ENCODE assay signal across 13 cellular contexts in genomic region chr1:44820945-44821715, GRCh38. TPM values are rescaled to one million over a fixed set of nuclear protein-coding genes. Genes with fewer than 3 reads are reported as not detected.
DNase-seq lines count a peak whose midpoint lies in the region; ATAC-seq, FAIRE-seq and TF ChIP-seq lines count a peak whose summit lies in the region.
"Had no signal": no experiment of that assay in that cellular context is flagged by ENCODE, and none has a peak within 500 bp of the region (broad histone marks: within the 10 kb centered on the region; RNA-seq: fewer than 3 reads in every experiment).

No MANE protein-coding gene starts in this region.

- CTCF ChIA-PET in HCT116 (lab: Charles Lee): interaction anchor here (1.2 kb wide), 1 partner anchor 15 kb away, joined by 4 read pairs; no protein-coding TSS in a partner anchor
- CTCF ChIA-PET in activated CD4-positive, alpha-beta memory T cell treated with anti-CD3 and anti-CD28 coated beads, Interleukin-2, amount 10 ng/mL, durations not matched to agents 7 days and 5 days (lab: Charles Lee): interaction anchor here (0.7 to 5.8 kb wide), 12 partner anchors 9 to 482 kb away, joined by 3 to 76 read pairs (median 4); partner anchors contain the start of genes BEST4, BTBD19, DYNLT4 and PLK3

- POLR2A ChIA-PET in HCT116 (lab: Charles Lee): interaction anchor here (1.0 to 9.1 kb wide), 5 partner anchors 13 to 99 kb away, joined by 3 to 200 read pairs (median 6); partner anchors contain the start of genes BTBD19, DYNLT4 and PLK3
- POLR2A ChIA-PET in activated CD4-positive, alpha-beta memory T cell treated with anti-CD3 and anti-CD28 coated beads, Interleukin-2, amount 10 ng/mL, durations not matched to agents 7 days and 5 days (lab: Charles Lee): interaction anchor here (0.8 to 11.9 kb wide), 17 partner anchors 9 to 701 kb away, joined by 3 to 960 read pairs (median 30); partner anchors contain the start of genes BEST4, BTBD19, DYNLT4 and EIF2B3

- H3K9ac ChIP-seq in HCT116 (ENCODE audit: low read length): 0 out of 2 replicates have a peak overlapping the region, but pooled peaks have one; percentile 76
- no peak overlapping the region for H3K9ac ChIP-seq in kidney (ENCODE audit: low read length in 2 of 2)

- H3K9me3 Mint-ChIP-seq in activated CD4-positive, alpha-beta memory T cell treated with anti-CD3 and anti-CD28 coated beads, Interleukin-2, amount 10 ng/mL, durations not matched to agents 7 days and 5 days: no peaks in the 10 kb centered on the region
- H3K9me3 Mint-ChIP-seq in stimulated activated memory B cell treated with anti-CD40 and anti-IgM and Interleukin-4, amounts not matched to agents 10 μg/mL and 1 μg/mL and 100 μg/mL, for 72 hours: no peaks in the 10 kb centered on the region

- TF ChIP-seq RAD21 in HCT116 (IDR thresholded peaks at IDR 0.05; ENCODE audit: low read depth): no peak

- no peaks in the 10 kb centered on the region for H3K9me2 ChIP-seq in HCT116 (ENCODE audit: insufficient read depth)

- no peak for TF ChIP-seq CTCF in HCT116 (IDR thresholded peaks at IDR 0.05 in 2 of 3, conservative IDR thresholded peaks at IDR 0.05 in 1 of 3; ENCODE audit: borderline replicate concordance in 1 of 3, insufficient read depth in 1 of 3, low read depth in 2 of 3, low read length in 2 of 3)
- no peak for TF ChIP-seq CTCF in kidney (IDR thresholded peaks at IDR 0.05; ENCODE audit: borderline replicate concordance, extremely low read depth, insufficient read depth)

- intact Hi-C loops in HCT116 (cut with micrococcal nuclease): no loop called here
- intact Hi-C loops in kidney (cut with DNase I): no loop called here

- H3K27ac ChIP-seq in HCT116 (ENCODE audit: low read depth, low read length) (no peak overlapping the region), kidney (ENCODE audit: low read depth in 2 of 2, low read length in 2 of 2) (no peak overlapping the region)

- H3K4me2 ChIP-seq in HCT116 (ENCODE audit: low read length): peak overlapping the region; percentile 83; the same call in 1 of the 2 replicates

- H3K27ac Mint-ChIP-seq in activated CD4-positive, alpha-beta memory T cell treated with anti-CD3 and anti-CD28 coated beads, Interleukin-2, amount 10 ng/mL, durations not matched to agents 7 days and 5 days: peak overlapping the region; percentile 98
- peak overlapping the region; percentile 100 for H3K27ac Mint-ChIP-seq in stimulated activated memory B cell treated with anti-CD40 and anti-IgM and Interleukin-4, amounts not matched to agents 10 μg/mL and 1 μg/mL and 100 μg/mL, for 72 hours

- TF ChIP-seq POLR2A in HCT116 (IDR thresholded peaks at IDR 0.05; ENCODE audit: borderline replicate concordance, extremely low read depth, insufficient read depth, insufficient read length): no peak

- RAD21 ChIA-PET in HCT116 (lab: Charles Lee; ENCODE audit: low non-redundant PET in 1 of 2, low total read pairs in 2 of 2, uncharacterized antibody in 2 of 2, unreplicated experiment in 2 of 2): interaction anchor here (0.5 to 0.8 kb wide), 2 partner anchors 99 to 190 kb away, joined by 3 to 6 read pairs; no protein-coding TSS in a partner anchor

- H3K27me3 Mint-ChIP-seq in activated CD4-positive, alpha-beta memory T cell treated with anti-CD3 and anti-CD28 coated beads, Interleukin-2, amount 10 ng/mL, durations not matched to agents 7 days and 5 days: no peaks in the 10 kb centered on the region
- no peaks in the 10 kb centered on the region for H3K27me3 Mint-ChIP-seq in stimulated activated memory B cell treated with anti-CD40 and anti-IgM and Interleukin-4, amounts not matched to agents 10 μg/mL and 1 μg/mL and 100 μg/mL, for 72 hours

- no peaks in the 10 kb centered on the region for H3K79me2 ChIP-seq in HCT116 (ENCODE audit: insufficient read depth, low read length)

- H3K4me3 Mint-ChIP-seq in activated CD4-positive, alpha-beta memory T cell treated with anti-CD3 and anti-CD28 coated beads, Interleukin-2, amount 10 ng/mL, durations not matched to agents 7 days and 5 days: peak overlapping the region; percentile 85
- peak overlapping the region; percentile 86 for H3K4me3 Mint-ChIP-seq in stimulated activated memory B cell treated with anti-CD40 and anti-IgM and Interleukin-4, amounts not matched to agents 10 μg/mL and 1 μg/mL and 100 μg/mL, for 72 hours

- H3K4me1 ChIP-seq in HCT116 (ENCODE audit: control insufficient read depth in 1 of 2, insufficient read depth in 2 of 2, low read length in 2 of 2) (peaks cover 11 to 33% of the 10 kb centered on the region in 2 experiments), kidney (ENCODE audit: control insufficient read depth in 1 of 2, insufficient read depth in 1 of 2, low read depth in 1 of 2, low read length in 2 of 2) (peaks cover 0 to 12% of the 10 kb centered on the region in 2 donors)

- H4K20me1 ChIP-seq in HCT116 (ENCODE audit: insufficient read depth): no peaks in the 10 kb centered on the region

- no peaks in the 10 kb centered on the region for H3K36me3 Mint-ChIP-seq in activated CD4-positive, alpha-beta memory T cell treated with anti-CD3 and anti-CD28 coated beads, Interleukin-2, amount 10 ng/mL, durations not matched to agents 7 days and 5 days (ENCODE audit: low read depth)
- no peaks in the 10 kb centered on the region for H3K36me3 Mint-ChIP-seq in stimulated activated memory B cell treated with anti-CD40 and anti-IgM and Interleukin-4, amounts not matched to agents 10 μg/mL and 1 μg/mL and 100 μg/mL, for 72 hours

- H3K4me3 ChIP-seq in HCT116 (replicated peaks in 1 of 2; ENCODE audit: low read depth in 1 of 2, low read length in 2 of 2): no peak overlapping the region
- peak overlapping the region in 1 of 2 donors; percentile 78 for H3K4me3 ChIP-seq in kidney (ENCODE audit: low read length in 2 of 2)

- no peak for FAIRE-seq in kidney (lab: Jason Lieb, UNC)
- FAIRE-seq: H54 had no signal

- DNase-seq in HCT116 (ENCODE audit: low read depth, low spot score) (no peak), kidney (peak; percentile 52), NCI-H1092 treated with DMSO at 0.1 percent for 48 hours (lab: John Stamatoyannopoulos, UW) (no peak), GM19238 (ENCODE audit: insufficient read length, low spot score) (no peak)
- no peak for DNase-seq in activated CD4-positive, alpha-beta memory T cell treated with anti-CD3 and anti-CD28 coated beads, Interleukin-2, amount 10 ng/mL, durations not matched to agents 7 days and 5 days
- DNase-seq: KBM-7; SHP77; stimulated activated naive CD4-positive, alpha-beta T cell had no signal

- no peaks in the 10 kb centered on the region for H3K27me3 ChIP-seq in HCT116 (ENCODE audit: insufficient read depth, low read length)

- H3K36me3 ChIP-seq in HCT116 (ENCODE audit: control insufficient read depth in 1 of 2, insufficient read depth in 2 of 2, low read length in 2 of 2) (no peaks in the 10 kb centered on the region), kidney (ENCODE audit: control insufficient read depth in 1 of 2, insufficient read depth in 2 of 2, low read length in 2 of 2) (no peaks in the 10 kb centered on the region)

- H3K9me3 ChIP-seq in HCT116 (ENCODE audit: control insufficient read depth in 1 of 2, insufficient read depth in 1 of 2, low read depth in 1 of 2, low read length in 2 of 2) (no peaks in the 10 kb centered on the region), kidney (ENCODE audit: control insufficient read depth in 1 of 2, low read length in 2 of 2) (no peaks in the 10 kb centered on the region)

- H2AFZ ChIP-seq in HCT116 (ENCODE audit: low read depth, low read length, poor library complexity, severe bottlenecking): no peak overlapping the region

- H3K4me1 Mint-ChIP-seq in activated CD4-positive, alpha-beta memory T cell treated with anti-CD3 and anti-CD28 coated beads, Interleukin-2, amount 10 ng/mL, durations not matched to agents 7 days and 5 days: peaks cover 38% of the 10 kb centered on the region
- peaks cover 28% of the 10 kb centered on the region for H3K4me1 Mint-ChIP-seq in stimulated activated memory B cell treated with anti-CD40 and anti-IgM and Interleukin-4, amounts not matched to agents 10 μg/mL and 1 μg/mL and 100 μg/mL, for 72 hours

- ATAC-seq in HCT116 (no peak), HG02981 (IDR thresholded peaks at IDR 0.05; ENCODE audit: unreplicated experiment) (no peak), GM18867 (IDR thresholded peaks at IDR 0.05; ENCODE audit: unreplicated experiment) (no peak)
- no peak for ATAC-seq in stimulated activated memory B cell treated with anti-CD40 and anti-IgM and Interleukin-4, amounts not matched to agents 10 μg/mL and 1 μg/mL and 100 μg/mL, for 72 hours

- BruUV-seq in HCT116 (replicated peaks; lab: Mats Ljungman, UMichigan): no TSS peak

TF ChIP-seq in HCT116, 20 proteins besides CTCF, POLR2A, EP300 and RAD21 (continues in another document):
- TF ChIP-seq FOSL1 (IDR thresholded peaks at IDR 0.05; ENCODE audit: low read depth) (no peak), SIN3A (IDR thresholded peaks at IDR 0.05; ENCODE audit: low read depth) (no peak), JUND (IDR thresholded peaks at IDR 0.05) (no peak)

RNA-seq across cellular contexts. Expression of gene BTBD19, which starts 12.8 kb away (rescaled TPM):
- 11.6 TPM for total RNA-seq in HCT116 (2021; ENCODE audit: unreplicated experiment)
- polyA plus RNA-seq in HCT116 (2012): 5.2 and 6.1 TPM in 2 replicates
- total RNA-seq in activated CD4-positive, alpha-beta memory T cell treated with anti-CD3 and anti-CD28 coated beads, Interleukin-2, amount 10 ng/mL, durations not matched to agents 7 days and 5 days: 1 to 10 TPM; 8.4 to 8.7 TPM
- total RNA-seq in kidney: 16.5 TPM
- polyA plus RNA-seq in kidney (ENCODE audit: insufficient read depth, low read depth, low replicate concordance): 3.2 TPM

RNA-seq across cellular contexts. Expression of gene DYNLT4, which starts 14.0 kb away (rescaled TPM):
- total RNA-seq in HCT116 (2021; ENCODE audit: unreplicated experiment) (0.96 TPM), kidney (1.2 TPM)
- polyA plus RNA-seq in HCT116 (2012): 2.4 and 3.1 TPM in 2 replicates
- total RNA-seq in activated CD4-positive, alpha-beta memory T cell treated with anti-CD3 and anti-CD28 coated beads, Interleukin-2, amount 10 ng/mL, durations not matched to agents 7 days and 5 days: 1 to 10 TPM; 1.9 to 2.2 TPM
- polyA plus RNA-seq in kidney (ENCODE audit: insufficient read depth, low read depth, low replicate concordance): not detected
- total RNA-seq: fibroblast of villous mesenchyme had no signal

RNA-seq across cellular contexts. Expression of gene PLK3, which starts 21.0 kb away (rescaled TPM):
- 56.1 TPM for total RNA-seq in HCT116 (2021; ENCODE audit: unreplicated experiment)
- polyA plus RNA-seq in HCT116 (2012): 67.3 and 78.0 TPM in 2 replicates
- 10 to 100 TPM; 62.8 to 63.5 TPM for total RNA-seq in activated CD4-positive, alpha-beta memory T cell treated with anti-CD3 and anti-CD28 coated beads, Interleukin-2, amount 10 ng/mL, durations not matched to agents 7 days and 5 days
- total RNA-seq in kidney: 24.3 TPM
- polyA plus RNA-seq in kidney (ENCODE audit: insufficient read depth, low read depth, low replicate concordance): 4.4 TPM

RNA-seq across cellular contexts. Expression of gene PTCH2, which starts 21.9 kb away (rescaled TPM):
- total RNA-seq in HCT116 (2021; ENCODE audit: unreplicated experiment) (1.3 TPM), kidney (1.2 TPM)
- 0.69 and 0.80 TPM in 2 replicates for polyA plus RNA-seq in HCT116 (2012)
- 1 to 10 TPM in 1 of 2 experiments, under 1 TPM in 1; 0.58 to 1.0 TPM for total RNA-seq in activated CD4-positive, alpha-beta memory T cell treated with anti-CD3 and anti-CD28 coated beads, Interleukin-2, amount 10 ng/mL, durations not matched to agents 7 days and 5 days
- polyA plus RNA-seq in kidney (ENCODE audit: insufficient read depth, low read depth, low replicate concordance): 0.24 TPM

RNA-seq across cellular contexts. Expression of gene BEST4, which starts 33.2 kb away (rescaled TPM):
- total RNA-seq in HCT116 (2021; ENCODE audit: unreplicated experiment) (0.52 TPM), kidney (0.50 TPM)
- 0.26 and 0.35 TPM in 2 replicates for polyA plus RNA-seq in HCT116 (2012)
- 1 to 10 TPM; 1.0 to 1.3 TPM for total RNA-seq in activated CD4-positive, alpha-beta memory T cell treated with anti-CD3 and anti-CD28 coated beads, Interleukin-2, amount 10 ng/mL, durations not matched to agents 7 days and 5 days
- 0.37 TPM for polyA plus RNA-seq in kidney (ENCODE audit: insufficient read depth, low read depth, low replicate concordance)
- total RNA-seq: fibroblast of villous mesenchyme had no signal
